30 cellular contexts compared by ENCODE assay signal in the genomic region with DNA sequence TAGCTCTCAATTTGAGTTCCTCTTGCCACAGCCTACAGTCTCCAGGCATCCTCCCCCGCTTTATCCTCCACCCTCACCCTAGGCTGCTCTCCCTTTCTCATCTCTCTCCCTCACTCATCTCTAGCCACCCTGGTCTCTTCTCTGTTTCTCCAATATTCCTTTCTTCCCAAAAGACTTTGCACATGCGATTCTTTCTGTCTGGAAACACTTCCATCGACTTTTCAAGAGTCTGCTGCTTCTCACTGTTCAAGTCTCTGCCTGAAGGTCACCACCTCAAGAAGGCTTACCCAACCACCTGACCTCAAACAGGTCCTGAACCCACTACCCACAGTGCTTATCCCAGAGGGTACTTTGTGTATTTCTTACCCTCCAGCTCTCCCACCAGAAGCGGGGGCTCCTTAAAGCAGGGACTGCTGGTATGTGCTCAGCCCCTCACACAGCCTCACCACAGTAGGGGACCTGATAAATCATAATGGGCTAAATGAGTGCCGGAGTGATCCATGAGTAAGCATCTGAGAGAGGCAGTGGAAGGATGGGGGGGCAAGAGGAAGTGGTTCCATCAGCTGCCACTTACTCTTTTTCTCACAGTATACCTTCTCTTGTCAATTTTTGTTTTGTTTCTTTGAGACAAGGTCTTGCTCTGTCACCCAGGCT. TPM values are rescaled to one million over a fixed set of nuclear protein-coding genes. Genes with fewer than 3 reads are reported as not detected.
"Had no signal": no experiment of that assay in that cellular context is flagged by ENCODE, and none has a peak within 500 bp of the region (broad histone marks: within the 10 kb centered on the region; RNA-seq: fewer than 3 reads in every experiment).

No MANE protein-coding gene starts in this region.

- H3K4me3 Mint-ChIP-seq: activated CD4-positive, alpha-beta memory T cell treated with anti-CD3 and anti-CD28 coated beads, Interleukin-2, amount 10 ng/mL, durations not matched to agents 7 days and 5 days; activated naive CD4-positive, alpha-beta T cell treated with anti-CD3 and anti-CD28 coated beads for 36 hours; activated T-cell treated with anti-CD3 and anti-CD28 coated beads, Interleukin-2, amount 50 U/mL, for 24 hours; activated T-helper 1 cell treated with anti-CD3 and anti-CD28 coated beads, Interleukin-12 subunit alpha, Interleukin-12 subunit beta, Interleukin-2, Interleukin-4 antibody, amounts not matched to agents 30 ng/mL and 10 ng/mL and 1 ng/mL, durations not matched to agents 14 hours and 24 hours and 36 hours had no signal

- H3K27me3 ChIP-seq: brain microvascular endothelial cell, MG63 had no signal

- H3K36me3 Mint-ChIP-seq: activated naive CD4-positive, alpha-beta T cell treated with anti-CD3 and anti-CD28 coated beads, Interleukin-2, amount 50 U/mL, for 72 hours had no signal

- FAIRE-seq: RCC 7860 had no signal

- DNase-seq: activated CD4-positive, alpha-beta memory T cell treated with anti-CD3 and anti-CD28 coated beads, Interleukin-2, amount 10 ng/mL, durations not matched to agents 7 days and 5 days; activated CD4-positive, alpha-beta T cell treated with anti-CD3 and anti-CD28 coated beads for 1 hour; activated CD4-positive, alpha-beta T cell treated with anti-CD3 and anti-CD28 coated beads for 48 hours; activated CD4-positive, CD25-positive, alpha-beta regulatory T cell; activated gamma-delta T cell treated with Interleukin-2 at 50 U/mL for 16 hours; activated naive CD4-positive, alpha-beta T cell treated with anti-CD3 and anti-CD28 coated beads for 36 hours; activated T-cell treated with anti-CD3 and anti-CD28 coated beads, Interleukin-2, amount 50 U/mL, for 24 hours; amniotic stem cell; aorta; brain microvascular endothelial cell; central memory CD4-positive, alpha-beta T cell; Kasumi-1; MG63; NCI-H1092; NCI-H1436 treated with DMSO at 0.1 percent for 48 hours; NCI-H1694 treated with DMSO at 0.1 percent for 48 hours; NCI-H2029; NCI-H345; NCI-H524 treated with DMSO at 0.1 percent for 48 hours; PC-3; Right ventricle myocardium superior; SW 1271; T-helper 1 cell; T-helper 9 cell had no signal

- H3K27ac ChIP-seq: brain microvascular endothelial cell, VCaP had no signal

- H3K9me3 ChIP-seq: MG63 had no signal

- H3K27ac Mint-ChIP-seq: activated CD4-positive, alpha-beta memory T cell treated with anti-CD3 and anti-CD28 coated beads, Interleukin-2, amount 10 ng/mL, durations not matched to agents 7 days and 5 days; activated naive CD4-positive, alpha-beta T cell treated with anti-CD3 and anti-CD28 coated beads for 36 hours; activated T-cell treated with anti-CD3 and anti-CD28 coated beads, Interleukin-2, amount 50 U/mL, for 24 hours; activated T-helper 1 cell treated with anti-CD3 and anti-CD28 coated beads, Interleukin-12 subunit alpha, Interleukin-12 subunit beta, Interleukin-2, Interleukin-4 antibody, amounts not matched to agents 30 ng/mL and 10 ng/mL and 1 ng/mL, durations not matched to agents 14 hours and 24 hours and 36 hours had no signal

- H3K4me3 ChIP-seq: MG63 had no signal

- H3K4me1 Mint-ChIP-seq: activated CD4-positive, alpha-beta memory T cell treated with anti-CD3 and anti-CD28 coated beads, Interleukin-2, amount 10 ng/mL, durations not matched to agents 7 days and 5 days had no signal

- ATAC-seq: activated naive CD4-positive, alpha-beta T cell treated with anti-CD3 and anti-CD28 coated beads, Interleukin-2, amount 50 U/mL, for 72 hours; PC-3 had no signal

- H3K9me3 Mint-ChIP-seq: activated CD4-positive, alpha-beta memory T cell treated with anti-CD3 and anti-CD28 coated beads, Interleukin-2, amount 10 ng/mL, durations not matched to agents 7 days and 5 days; activated naive CD4-positive, alpha-beta T cell treated with anti-CD3 and anti-CD28 coated beads, Interleukin-2, amount 50 U/mL, for 72 hours; activated T-cell treated with anti-CD3 and anti-CD28 coated beads, Interleukin-2, amount 50 U/mL, for 24 hours; activated T-helper 1 cell treated with anti-CD3 and anti-CD28 coated beads, Interleukin-12 subunit alpha, Interleukin-12 subunit beta, Interleukin-2, Interleukin-4 antibody, amounts not matched to agents 30 ng/mL and 10 ng/mL and 1 ng/mL, durations not matched to agents 14 hours and 24 hours and 36 hours had no signal

- H3K27me3 Mint-ChIP-seq: activated CD4-positive, alpha-beta memory T cell treated with anti-CD3 and anti-CD28 coated beads, Interleukin-2, amount 10 ng/mL, durations not matched to agents 7 days and 5 days; activated T-cell treated with anti-CD3 and anti-CD28 coated beads, Interleukin-2, amount 50 U/mL, for 24 hours had no signal

- H3K36me3 ChIP-seq: brain microvascular endothelial cell, MG63 had no signal

RNA-seq across cellular contexts. Expression of a gene that starts 14.3 kb away (rescaled TPM):
- total RNA-seq: activated CD4-positive, alpha-beta memory T cell treated with anti-CD3 and anti-CD28 coated beads, Interleukin-2, amount 10 ng/mL, durations not matched to agents 7 days and 5 days; activated naive CD4-positive, alpha-beta T cell treated with anti-CD3 and anti-CD28 coated beads for 36 hours; activated naive CD4-positive, alpha-beta T cell treated with anti-CD3 and anti-CD28 coated beads, Interleukin-2, amount 50 U/mL, for 72 hours; activated T-helper 1 cell treated with anti-CD3 and anti-CD28 coated beads, Interleukin-12 subunit alpha, Interleukin-12 subunit beta, Interleukin-2, Interleukin-4 antibody, amounts not matched to agents 30 ng/mL and 10 ng/mL and 1 ng/mL, durations not matched to agents 14 hours and 24 hours and 36 hours; aorta; cerebellum; NCI-H460; PC-3; Right ventricle myocardium superior had no signal
- polyA plus RNA-seq: aorta had no signal
